In genomic region chr3:149553781-149554451, GRCh38 we compare ENCODE assay signal across 9 cellular contexts.
DNase-seq lines count a peak whose midpoint lies in the region; ATAC-seq and TF ChIP-seq lines count a peak whose summit lies in the region.
"Had no signal": no experiment of that assay in that cellular context is flagged by ENCODE, and none has a peak within 500 bp of the region (broad histone marks: within the 10 kb centered on the region; RNA-seq: fewer than 3 reads in every experiment).

No MANE protein-coding gene starts in this region.

- H3K27ac ChIP-seq in breast epithelium: peak overlapping the region; percentile 89 to 90

- intact Hi-C loops in breast epithelium (cut with DNase I; ENCODE audit: low total_unique reads): no loop called here

- H3K4me1 ChIP-seq in breast epithelium: peaks cover 0 to 27% of the 10 kb centered on the region in 2 donors

- DNase-seq in GM04503 (ENCODE audit: low read depth) (peak; percentile 39), breast epithelium (ENCODE audit: low spot score in 2 of 2) (peak in 1 of 2 donors; percentile 57), islet precursor cell (peak; percentile 92), skeletal muscle cell (ENCODE audit: low read depth) (peak; percentile 79), NCI-H2107 treated with DMSO at 0.1 percent for 48 hours (lab: John Stamatoyannopoulos, UW; ENCODE audit: unreplicated experiment) (no peak), NCI-H510A treated with DMSO at 0.1 percent for 48 hours (lab: John Stamatoyannopoulos, UW) (no peak)
- DNase-seq: activated CD8-positive, alpha-beta memory T cell treated with anti-CD3 and anti-CD28 coated beads, Interleukin-2, amount 50 U/mL, for 4 hours had no signal

- ATAC-seq in HG03460 (IDR thresholded peaks at IDR 0.05; ENCODE audit: unreplicated experiment) (no peak), GM18870 (IDR thresholded peaks at IDR 0.05; ENCODE audit: unreplicated experiment) (no peak)

- no peaks in the 10 kb centered on the region for H3K9me3 ChIP-seq in breast epithelium

- H3K27me3 ChIP-seq in breast epithelium: no peaks in the 10 kb centered on the region

- no peak for TF ChIP-seq POLR2A in breast epithelium (IDR thresholded peaks at IDR 0.05)

- TF ChIP-seq CTCF in breast epithelium (IDR thresholded peaks at IDR 0.05): no peak

- no peaks in the 10 kb centered on the region for H3K36me3 ChIP-seq in breast epithelium

- H3K4me3 ChIP-seq in breast epithelium (peak overlapping the region in 1 of 3 donors; percentile 24), skeletal muscle cell (ENCODE audit: low read depth, low read length) (no peak overlapping the region)

Comparison
In these comparisons a context has a peak if more than half of its experiments do, and no peak if none do; other contexts are left out.
1. DNase-seq: peak in GM04503 (single experiment), islet precursor cell (single experiment) and skeletal muscle cell (single experiment); none in NCI-H2107 treated with DMSO at 0.1 percent for 48 hours (single experiment) and NCI-H510A treated with DMSO at 0.1 percent for 48 hours (single experiment).